Comparison of ENCODE assay signal across 8 cellular contexts in the genomic region with DNA sequence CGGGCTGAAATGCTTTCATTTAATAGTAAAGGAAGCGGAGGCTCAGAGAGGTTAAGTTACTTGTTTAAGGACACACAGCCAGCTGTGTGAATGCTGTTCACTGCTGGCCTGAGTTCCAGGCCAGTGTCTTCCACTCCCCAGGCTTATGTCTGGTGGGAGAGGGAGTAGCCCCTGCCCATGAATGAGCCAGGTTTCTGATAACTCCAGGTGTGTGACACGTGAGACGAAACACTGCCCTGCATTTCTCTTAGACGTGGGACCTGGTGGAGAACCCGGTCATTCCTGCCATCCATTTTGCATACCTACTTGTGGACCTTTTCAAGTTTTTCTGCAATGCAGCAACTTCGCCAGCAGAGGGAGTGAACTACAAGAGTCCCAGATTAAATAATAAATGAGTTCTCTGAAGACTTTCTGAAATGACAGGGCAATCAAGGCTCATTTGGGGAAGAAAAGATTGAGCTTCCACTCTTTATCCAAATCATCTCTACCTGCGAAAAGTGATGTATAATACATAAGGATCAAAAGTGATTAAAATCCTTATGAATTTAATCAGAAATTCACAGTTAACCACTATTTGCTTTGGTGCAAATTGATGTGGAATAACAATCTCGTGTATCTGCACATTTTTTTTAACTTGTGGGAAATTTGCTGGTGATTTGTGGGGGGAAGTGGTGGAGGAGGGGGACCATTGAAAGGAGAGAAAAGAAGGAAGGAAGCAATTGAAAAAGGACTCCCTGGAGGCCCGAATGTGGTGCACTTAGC.
DNase-seq lines count a peak whose midpoint lies in the region; ATAC-seq lines count a peak whose summit lies in the region.

No MANE protein-coding gene starts in this region.

- H3K27ac Mint-ChIP-seq in activated CD4-positive, alpha-beta T cell treated with anti-CD3 and anti-CD28 coated beads for 36 hours = no peak overlapping the region
- H3K27ac Mint-ChIP-seq in naive B cell = no peak overlapping the region

- H3K9me3 Mint-ChIP-seq in activated CD4-positive, alpha-beta T cell treated with anti-CD3 and anti-CD28 coated beads for 36 hours (ENCODE audit: low read depth) = no peaks in the 10 kb centered on the region
- no peaks in the 10 kb centered on the region for H3K9me3 Mint-ChIP-seq in naive B cell

- peak; percentile 19 for DNase-seq in GM19240 (ENCODE audit: insufficient read length, low spot score)
- peak; percentile 83 for DNase-seq in NCI-H2227 (lab: John Stamatoyannopoulos, UW; ENCODE audit: unreplicated experiment)
- peak; percentile 64 for DNase-seq in activated CD4-positive, alpha-beta T cell treated with anti-CD3 and anti-CD28 coated beads for 36 hours
- peak; percentile 14 for DNase-seq in epithelial cell of prostate (ENCODE audit: low read depth, low spot score)
- peak; percentile 33 for DNase-seq in naive B cell
- peak; percentile 58 for DNase-seq in ureter (ENCODE audit: low spot score)
- no peak for DNase-seq in NK-92 treated with Interleukin-12 subunit alpha and Interleukin-12 subunit beta, amount 100 ng/mL, for 24 hours (lab: John Stamatoyannopoulos, UW)

- peak; percentile 44 for ATAC-seq in activated CD4-positive, alpha-beta T cell treated with anti-CD3 and anti-CD28 coated beads for 36 hours
- peak in 1 of 2 donors; percentile 30 for ATAC-seq in naive B cell (ENCODE audit: low read depth in 2 of 2)

- H3K9ac ChIP-seq in BLaER1 = no peak overlapping the region

- H3K36me3 ChIP-seq in BLaER1 = no peaks in the 10 kb centered on the region

- H3K4me1 ChIP-seq in BLaER1 = peaks cover 54% of the 10 kb centered on the region

- no peak overlapping the region for H3K27ac ChIP-seq in BLaER1
- no peak overlapping the region for H3K27ac ChIP-seq in epithelial cell of prostate

- H3K4me1 Mint-ChIP-seq in activated CD4-positive, alpha-beta T cell treated with anti-CD3 and anti-CD28 coated beads for 36 hours = no peaks in the 10 kb centered on the region
- peaks cover 0 to 4% (median 0%) of the 10 kb centered on the region in 3 donors for H3K4me1 Mint-ChIP-seq in naive B cell

- no peak overlapping the region for H3K4me3 Mint-ChIP-seq in activated CD4-positive, alpha-beta T cell treated with anti-CD3 and anti-CD28 coated beads for 36 hours
- no peak overlapping the region for H3K4me3 Mint-ChIP-seq in naive B cell

- no peaks in the 10 kb centered on the region for H3K36me3 Mint-ChIP-seq in activated CD4-positive, alpha-beta T cell treated with anti-CD3 and anti-CD28 coated beads for 36 hours (ENCODE audit: low read depth)
- no peaks in the 10 kb centered on the region for H3K36me3 Mint-ChIP-seq in naive B cell

- H3K27me3 Mint-ChIP-seq in activated CD4-positive, alpha-beta T cell treated with anti-CD3 and anti-CD28 coated beads for 36 hours = peaks cover 2% of the 10 kb centered on the region
- peaks cover 3 to 16% (median 5%) of the 10 kb centered on the region in 3 donors for H3K27me3 Mint-ChIP-seq in naive B cell

- H3K4me3 ChIP-seq in BLaER1 = no peak overlapping the region

- intact Hi-C loops in activated CD4-positive, alpha-beta T cell treated with anti-CD3 and anti-CD28 coated beads for 36 hours (cut with DNase I, micrococcal nuclease) = loop anchor here in 1 of 2 experiments (2.0 kb wide), 1 partner anchor 729 kb away; no protein-coding TSS in a partner anchor

- POLR2A ChIA-PET in activated CD4-positive, alpha-beta T cell treated with anti-CD3 and anti-CD28 coated beads for 36 hours (lab: Charles Lee) = no interaction called here

- H3K4me2 ChIP-seq in BLaER1 = peak overlapping the region; percentile 75

- CTCF ChIA-PET in activated CD4-positive, alpha-beta T cell treated with anti-CD3 and anti-CD28 coated beads for 36 hours (lab: Charles Lee) = interaction anchor here (0.5 to 0.8 kb wide), 3 partner anchors 164 to 798 kb away, joined by 3 read pairs; a partner anchor contains a TSS

- H3K27me3 ChIP-seq in BLaER1 = no peaks in the 10 kb centered on the region

- no peaks in the 10 kb centered on the region for H4K20me1 ChIP-seq in BLaER1

- 0 out of 2 replicates have a peak, but pooled peaks cover 5% of the 10 kb centered on the region for H3K9me3 ChIP-seq in BLaER1
